In the genomic region with DNA sequence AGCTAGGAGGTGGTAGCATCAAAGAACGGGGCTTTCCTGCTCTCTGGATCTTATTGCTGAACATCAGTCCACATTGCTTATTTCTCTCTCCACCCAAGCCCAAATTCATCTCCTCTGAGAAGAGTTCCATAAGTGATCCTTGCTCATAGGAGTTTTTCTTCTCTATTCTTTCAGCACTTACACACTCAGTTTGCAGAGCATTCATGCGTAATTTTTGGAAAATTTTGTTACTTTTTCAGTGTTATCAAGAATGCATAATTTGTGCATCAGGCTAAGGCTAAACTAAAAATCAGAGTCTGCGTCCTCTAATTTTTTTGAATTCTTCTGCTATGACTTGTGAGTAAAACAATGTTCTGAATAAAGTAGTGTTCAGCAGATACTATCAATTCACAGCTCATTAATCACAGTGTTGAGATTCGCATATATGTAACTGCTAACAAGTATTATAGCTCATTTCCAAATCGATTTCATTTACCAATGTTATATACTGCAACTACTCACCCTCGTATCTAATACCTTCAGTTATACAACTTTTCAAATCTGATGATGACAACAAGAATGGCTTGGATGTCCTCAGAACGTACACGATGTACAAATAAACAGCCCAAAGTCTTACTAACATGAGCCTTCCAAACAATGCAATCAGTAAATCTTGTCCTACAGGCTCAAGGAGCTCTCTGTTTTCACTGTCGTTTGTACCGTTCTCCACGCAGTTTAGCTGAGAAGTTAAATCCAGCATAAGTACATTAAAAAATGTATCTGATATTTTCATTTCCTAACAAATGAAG, we compare ENCODE assay signal across 20 cellular contexts. TPM values are rescaled to one million over a fixed set of nuclear protein-coding genes. Genes with fewer than 3 reads are reported as not detected.
DNase-seq lines count a peak whose midpoint lies in the region; ATAC-seq, FAIRE-seq and TF ChIP-seq lines count a peak whose summit lies in the region.
"Had no signal": no experiment of that assay in that cellular context is flagged by ENCODE, and none has a peak within 500 bp of the region (broad histone marks: within the 10 kb centered on the region; RNA-seq: fewer than 3 reads in every experiment).

No MANE protein-coding gene starts in this region.

- H3K9ac ChIP-seq in HepG2 (ENCODE audit: insufficient read depth, low read depth, low read length) = no peak overlapping the region
- no peak overlapping the region for H3K9ac ChIP-seq in mammary epithelial cell (ENCODE audit: insufficient read depth, low read length)

- H3K4me1 ChIP-seq in HepG2 (ENCODE audit: insufficient read depth, low read length) = no peaks in the 10 kb centered on the region
- H3K4me1 ChIP-seq in right lobe of liver = no peaks in the 10 kb centered on the region
- no peaks in the 10 kb centered on the region for H3K4me1 ChIP-seq in prostate gland (replicated peaks)
- H3K4me1 ChIP-seq in aorta (ENCODE audit: control insufficient read depth in 1 of 2, insufficient read depth in 2 of 2, low read length in 2 of 2) = peaks cover 7% of the 10 kb centered on the region in 2 donors
- H3K4me1 ChIP-seq in mammary epithelial cell (ENCODE audit: insufficient read depth, low read length) = no peaks in the 10 kb centered on the region
- H3K4me1 ChIP-seq: Caco-2 had no signal

- CTCF ChIA-PET in HepG2 (lab: Yijun Ruan, JAX; ENCODE audit: low intra/inter-chr PET ratio, low total read pairs) = no interaction called here
- CTCF ChIA-PET in mammary epithelial cell (lab: Charles Lee; ENCODE audit: low non-redundant PET) = no interaction called here

- TF ChIP-seq POLR2A in HepG2 (IDR thresholded peaks at IDR 0.05; ENCODE audit: insufficient read depth in 1 of 2, low read depth in 2 of 2, low read length in 2 of 2) (no peak), right lobe of liver (IDR thresholded peaks at IDR 0.05) (no peak), prostate gland (IDR thresholded peaks at IDR 0.05) (no peak)

- H3K27me3 ChIP-seq in HepG2 (ENCODE audit: control insufficient read depth in 1 of 2, insufficient read depth in 2 of 2, low read length in 2 of 2) (no peaks in the 10 kb centered on the region), right lobe of liver (no peaks in the 10 kb centered on the region), prostate gland (replicated peaks; ENCODE audit: insufficient read depth) (no peaks in the 10 kb centered on the region), aorta (ENCODE audit: control insufficient read depth in 1 of 2, insufficient read depth in 2 of 2, low read length in 1 of 2) (no peaks in the 10 kb centered on the region), mammary epithelial cell (ENCODE audit: insufficient read depth, low read length) (no peaks in the 10 kb centered on the region)

- TF ChIP-seq RAD21 in HepG2 (CRISPR knock-in tag; IDR thresholded peaks at IDR 0.05) = no peak

- H3K36me3 ChIP-seq in HepG2 (replicated peaks in 1 of 2; ENCODE audit: control insufficient read depth in 1 of 2, insufficient read depth in 2 of 2, low read length in 2 of 2) (no peaks in the 10 kb centered on the region), right lobe of liver (no peaks in the 10 kb centered on the region), prostate gland (no peaks in the 10 kb centered on the region), aorta (ENCODE audit: control insufficient read depth in 1 of 2, insufficient read depth in 2 of 2, low read length in 1 of 2) (no peaks in the 10 kb centered on the region), mammary epithelial cell (ENCODE audit: insufficient read depth, low read length) (no peaks in the 10 kb centered on the region)

- TF ChIP-seq EP300 in HepG2 (IDR thresholded peaks at IDR 0.05; ENCODE audit: low read depth in 2 of 2, low read length in 2 of 2) (no peak), HepG2 (CRISPR knock-in tag; IDR thresholded peaks at IDR 0.05; ENCODE audit: borderline replicate concordance) (no peak)

- FAIRE-seq in HepG2 (lab: Jason Lieb, UNC) = no peak
- FAIRE-seq: keratinocyte had no signal

- TF ChIP-seq CTCF in HepG2 (CRISPR knock-in tag; IDR thresholded peaks at IDR 0.05) (no peak), right lobe of liver (IDR thresholded peaks at IDR 0.05) (no peak), foreskin fibroblast (IDR thresholded peaks at IDR 0.05; ENCODE audit: low read depth, low read length) (no peak), prostate gland (IDR thresholded peaks at IDR 0.05) (no peak), mammary epithelial cell (conservative IDR thresholded peaks at IDR 0.05 in 1 of 2, IDR thresholded peaks at IDR 0.05 in 1 of 2; ENCODE audit: extremely low read depth in 1 of 2, insufficient read depth in 1 of 2, low read depth in 1 of 2, low read length in 2 of 2) (no peak)

- H2AFZ ChIP-seq in HepG2 (ENCODE audit: low read length) (no peak overlapping the region), mammary epithelial cell (ENCODE audit: low read depth, low read length) (no peak overlapping the region)

- in situ Hi-C loops in HepG2 (cut with HindIII; ENCODE audit: extremely low pct_ligation_motif_present, low pct_unique_long_range_greater_than_20kb) (no loop called here), mammary epithelial cell (cut with MboI; ENCODE audit: low sequenced_read_pairs in 2 of 2) (no loop called here)

- dilution Hi-C loops in mammary epithelial cell (cut with HindIII; ENCODE audit: low sequenced_read_pairs) = no loop called here

- ATAC-seq in HepG2 = no peak
- no peak for ATAC-seq in right lobe of liver
- ATAC-seq in aorta (ENCODE audit: low FRiP score) = peak; percentile 16
- ATAC-seq: stimulated activated naive B cell treated with anti-CD40 and anti-IgM and Interleukin-4, amounts not matched to agents 10 μg/mL and 1 μg/mL and 100 μg/mL, for 72 hours had no signal

- H3K4me2 ChIP-seq in HepG2 (ENCODE audit: low read depth, low read length) = no peak overlapping the region
- H3K4me2 ChIP-seq in mammary epithelial cell (ENCODE audit: insufficient read depth, low read depth, low read length) = no peak overlapping the region

- H3K9me3 ChIP-seq in HepG2 (ENCODE audit: low read length) = no peaks in the 10 kb centered on the region
- no peaks in the 10 kb centered on the region for H3K9me3 ChIP-seq in right lobe of liver
- no peaks in the 10 kb centered on the region for H3K9me3 ChIP-seq in prostate gland
- H3K9me3 ChIP-seq in aorta (ENCODE audit: control insufficient read depth, low read length) = no peaks in the 10 kb centered on the region
- no peaks in the 10 kb centered on the region for H3K9me3 ChIP-seq in mammary epithelial cell (replicated peaks; ENCODE audit: insufficient read depth, low read length)
- H3K9me3 ChIP-seq: Caco-2 had no signal

- POLR2A ChIA-PET in HepG2 (lab: Yijun Ruan, JAX) = no interaction called here

- H3K27ac ChIP-seq in HepG2 (ENCODE audit: extremely low read length, insufficient read depth, low read length) = no peak overlapping the region
- H3K27ac ChIP-seq in right lobe of liver = peak overlapping the region in 1 of 3 donors; percentile 16
- H3K27ac ChIP-seq in prostate gland = peak overlapping the region; percentile 22 to 45
- peak overlapping the region in 1 of 2 donors; percentile 48 for H3K27ac ChIP-seq in aorta (ENCODE audit: low read depth in 1 of 2, low read length in 2 of 2)
- H3K27ac ChIP-seq in mammary epithelial cell (ENCODE audit: insufficient read depth, low read depth, low read length) = no peak overlapping the region

- 89% methylated on average over 11 of the region's 11 CpGs for WGBS in HepG2 (ENCODE audit: low lambda C conversion rate)
- WGBS in right lobe of liver (ENCODE audit: insufficient coverage, low coverage, low lambda C conversion rate, missing lambda C conversion rate) = 79% methylated on average over 11 of the region's 11 CpGs
- WGBS in prostate gland = 40% methylated on average over 11 of the region's 11 CpGs
- WGBS in aorta, 2 donors = 6 to 12% methylated on average over 11 of the region's 11 CpGs
- 73% methylated on average over 11 of the region's 11 CpGs for WGBS in mammary epithelial cell (ENCODE audit: low coverage, missing lambda C conversion rate)

- intact Hi-C loops in HepG2 (cut with micrococcal nuclease; ENCODE audit: unreplicated experiment) = no loop called here
- intact Hi-C loops in right lobe of liver (cut with DNase I) = no loop called here
- intact Hi-C loops in prostate gland (cut with DNase I) = no loop called here
- intact Hi-C loops in aorta (cut with DNase I) = loop anchor here (5.0 kb wide), 1 partner anchor 35 kb away; a partner anchor contains a TSS
- intact Hi-C loops in mammary epithelial cell (cut with micrococcal nuclease) = no loop called here

- DNase-seq in HepG2 (ENCODE audit: low spot score) (no peak), right lobe of liver (no peak), foreskin fibroblast (peak in 1 of 2 donors; percentile 46), prostate gland (ENCODE audit: low spot score) (no peak), aorta (no peak), OCI-M1 (lab: John Stamatoyannopoulos, UW) (no peak), foreskin melanocyte (no peak), mammary epithelial cell (no peak)
- DNase-seq: ACHN; activated CD4-positive, alpha-beta T cell treated with anti-CD3 and anti-CD28 coated beads, Interleukin-2, amount 10 ng/mL, durations not matched to agents 24 days and 14 days; activated T-cell treated with anti-CD3 and anti-CD28 coated beads, Interleukin-2, amount 50 U/mL, for 48 hours; Caco-2; H7; naive B cell; NCI-H1694; NCI-H524 treated with DMSO at 0.1 percent for 48 hours; RPMI8226; stimulated activated naive B cell treated with anti-CD40 and anti-IgM and Interleukin-4, amounts not matched to agents 10 μg/mL and 1 μg/mL and 100 μg/mL, for 72 hours; T-helper 2 cell had no signal

- H3K4me3 ChIP-seq in HepG2 (replicated peaks in 1 of 3; ENCODE audit: insufficient read depth in 1 of 3, low read depth in 2 of 3, low read length in 3 of 3) = no peak overlapping the region
- H3K4me3 ChIP-seq in right lobe of liver = no peak overlapping the region
- H3K4me3 ChIP-seq in foreskin fibroblast (ENCODE audit: low read depth in 1 of 2, low read length in 2 of 2) = peak overlapping the region; percentile 39 to 50
- H3K4me3 ChIP-seq in prostate gland = no peak overlapping the region
- peak overlapping the region; percentile 17 to 82 for H3K4me3 ChIP-seq in aorta (ENCODE audit: low read length in 2 of 2)
- no peak overlapping the region for H3K4me3 ChIP-seq in mammary epithelial cell (replicated peaks in 1 of 3; ENCODE audit: insufficient read depth in 1 of 3, low read depth in 2 of 3, low read length in 3 of 3)

- H4K20me1 ChIP-seq in HepG2 (ENCODE audit: insufficient read depth, low read length) (no peaks in the 10 kb centered on the region), mammary epithelial cell (ENCODE audit: insufficient read depth, low read length) (no peaks in the 10 kb centered on the region)

- BruUV-seq in HepG2 (replicated peaks; lab: Mats Ljungman, UMichigan) (no TSS peak), mammary epithelial cell (replicated peaks; lab: Mats Ljungman, UMichigan) (no TSS peak)

- H3K79me2 ChIP-seq in HepG2 (ENCODE audit: insufficient read depth, low read length) (no peaks in the 10 kb centered on the region), mammary epithelial cell (ENCODE audit: insufficient read depth, low read length) (no peaks in the 10 kb centered on the region)

RNA-seq across cellular contexts. Expression of a gene that starts 36.3 kb away (rescaled TPM):
- total RNA-seq in HepG2 (2016; rRNA removed; fragmentation: Illumina TruSeq; extraction: Trizol) = 13.8 and 14.3 TPM in 2 replicates
- 5.1 and 5.3 TPM in 2 replicates for total RNA-seq in HepG2 (2016; cell fraction: cytosol; rRNA removed; fragmentation: Illumina TruSeq; extraction: Trizol; ENCODE audit: low read depth)
- total RNA-seq in HepG2 (2016; cell fraction: insoluble cytoplasmic fraction; rRNA removed; fragmentation: Illumina TruSeq; extraction: Trizol) = 13.0 and 13.3 TPM in 2 replicates
- total RNA-seq in HepG2 (2016; cell fraction: membrane; rRNA removed; fragmentation: Illumina TruSeq; extraction: Trizol) = 9.4 and 10.5 TPM in 2 replicates
- total RNA-seq in HepG2 (2016; cell fraction: nucleus; rRNA removed; fragmentation: Illumina TruSeq; extraction: Trizol) = 53.4 and 58.4 TPM in 2 replicates
- 10.4 and 12.8 TPM in 2 replicates for polyA plus RNA-seq in HepG2 (2011; rRNA removed)
- 5.8 and 6.4 TPM in 2 replicates for polyA plus RNA-seq in HepG2 (2011; cell fraction: cytosol; rRNA removed)
- 15.9 and 29.1 TPM in 2 replicates for polyA plus RNA-seq in HepG2 (2011; cell fraction: nucleus; rRNA removed)
- polyA plus RNA-seq in HepG2 (2012) = 11.9 and 13.6 TPM in 2 replicates
- polyA plus RNA-seq in HepG2 (2016; cell fraction: cytosol; fragmentation: Illumina TruSeq; extraction: Trizol; ENCODE audit: low read depth) = 2.0 and 2.1 TPM in 2 replicates
- 8.6 and 9.2 TPM in 2 replicates for polyA plus RNA-seq in HepG2 (2016; cell fraction: insoluble cytoplasmic fraction; fragmentation: Illumina TruSeq; extraction: Trizol; ENCODE audit: low read depth)
- polyA plus RNA-seq in HepG2 (2016; cell fraction: membrane; fragmentation: Illumina TruSeq; extraction: Trizol; ENCODE audit: low read depth) = 2.3 and 3.4 TPM in 2 replicates
- 14.9 and 15.9 TPM in 2 replicates for polyA plus RNA-seq in HepG2 (2016; cell fraction: nucleus; fragmentation: Illumina TruSeq; extraction: Trizol; ENCODE audit: insufficient read depth, low read depth)
- 7.2 and 67.0 TPM in 2 replicates for polyA minus RNA-seq in HepG2 (2011; rRNA and poly(A)+ RNA removed; ENCODE audit: low replicate concordance)
- 9.8 and 14.1 TPM in 2 replicates for polyA minus RNA-seq in HepG2 (2011; cell fraction: cytosol; rRNA and poly(A)+ RNA removed)
- polyA minus RNA-seq in HepG2 (2011; cell fraction: nucleus; rRNA and poly(A)+ RNA removed) = 147 and 165 TPM in 2 replicates
- 10 to 100 TPM in 3 of 6 experiments, 1 to 10 TPM in 3; 7.0 to 16.1 (median 9.8) TPM for total RNA-seq in right lobe of liver
- total RNA-seq in prostate gland = 10 to 100 TPM; 27.4 to 31.1 TPM
- total RNA-seq in aorta = 10 to 100 TPM; 62.4 to 85.5 TPM
- 10 to 100 TPM; 15.0 to 17.2 TPM for polyA plus RNA-seq in aorta
- total RNA-seq in mammary epithelial cell = 10 to 100 TPM; 10.8 to 15.5 TPM
- polyA plus RNA-seq in mammary epithelial cell = 3.8 TPM
- 21.7 TPM for polyA minus RNA-seq in mammary epithelial cell

Comparison
In these comparisons a context has a peak if more than half of its experiments do, and no peak if none do; other contexts are left out.
1. H3K27ac ChIP-seq: peak in prostate gland (2 of 2); none in HepG2 (single experiment) and mammary epithelial cell (single experiment).
2. H3K4me3 ChIP-seq: peak in foreskin fibroblast (2 of 2) and aorta (2 of 2); none in HepG2 (0 of 3), right lobe of liver (0 of 3), prostate gland (0 of 2) and mammary epithelial cell (0 of 3).
3. intact Hi-C loops: an anchor here in aorta (5.0 kb wide); none called in HepG2, right lobe of liver, prostate gland and mammary epithelial cell.